ENCODE assay signal across 25 cellular contexts in genomic region chr10:75717126-75717916, GRCh38.
DNase-seq lines count a peak whose midpoint lies in the region; ATAC-seq, FAIRE-seq and TF ChIP-seq lines count a peak whose summit lies in the region.
"Had no signal": no experiment of that assay in that cellular context is flagged by ENCODE, and none has a peak within 500 bp of the region (broad histone marks: within the 10 kb centered on the region; RNA-seq: fewer than 3 reads in every experiment).

No MANE protein-coding gene starts in this region.

- no peak overlapping the region for H3K4me2 ChIP-seq in HepG2 (ENCODE audit: low read depth, low read length)

- peak; percentile 41; the same call in 1 of the 2 replicates for TF ChIP-seq RAD21 in HepG2 (CRISPR knock-in tag; IDR thresholded peaks at IDR 0.05)

- in situ Hi-C loops in brain microvascular endothelial cell (cut with HindIII; ENCODE audit: low pct_ligation_motif_present, low sequenced_read_pairs) (no loop called here), HepG2 (cut with HindIII; ENCODE audit: extremely low pct_ligation_motif_present, low pct_unique_long_range_greater_than_20kb) (no loop called here)

- BruUV-seq in HepG2 (replicated peaks; lab: Mats Ljungman, UMichigan) = no TSS peak

- no peaks in the 10 kb centered on the region for H4K20me1 ChIP-seq in HepG2 (ENCODE audit: insufficient read depth, low read length)

- H3K4me1 ChIP-seq in HepG2 (ENCODE audit: insufficient read depth, low read length) = peaks cover 11% of the 10 kb centered on the region; the same call in 1 of the 2 replicates
- H3K4me1 ChIP-seq in colonic mucosa = no peaks in the 10 kb centered on the region
- H3K4me1 ChIP-seq: adrenal gland, BE2C, foreskin keratinocyte, SJCRH30 had no signal

- intact Hi-C loops in HepG2 (cut with micrococcal nuclease; ENCODE audit: unreplicated experiment) (no loop called here), colonic mucosa (cut with DNase I) (no loop called here)

- TF ChIP-seq POLR2A in HepG2 (IDR thresholded peaks at IDR 0.05; ENCODE audit: insufficient read depth in 1 of 2, low read depth in 2 of 2, low read length in 2 of 2) = no peak

- no peak overlapping the region for H3K4me3 ChIP-seq in brain microvascular endothelial cell (ENCODE audit: low read depth, low read length)
- no peak overlapping the region for H3K4me3 ChIP-seq in HepG2 (replicated peaks in 1 of 3; ENCODE audit: insufficient read depth in 1 of 3, low read depth in 2 of 3, low read length in 3 of 3)
- H3K4me3 ChIP-seq in colonic mucosa = no peak overlapping the region
- H3K4me3 ChIP-seq: adrenal gland, SJCRH30, thoracic aorta had no signal

- no peak for FAIRE-seq in HepG2 (lab: Jason Lieb, UNC)
- FAIRE-seq: GM12891 had no signal

- H3K9ac ChIP-seq in HepG2 (ENCODE audit: insufficient read depth, low read depth, low read length) (no peak overlapping the region), colonic mucosa (ENCODE audit: low read depth in 2 of 2, low read length in 2 of 2) (no peak overlapping the region)

- H3K36me3 ChIP-seq in brain microvascular endothelial cell (replicated peaks) = no peaks in the 10 kb centered on the region
- H3K36me3 ChIP-seq in HepG2 (replicated peaks in 1 of 2; ENCODE audit: control insufficient read depth in 1 of 2, insufficient read depth in 2 of 2, low read length in 2 of 2) = no peaks in the 10 kb centered on the region
- H3K36me3 ChIP-seq in colonic mucosa = no peaks in the 10 kb centered on the region
- H3K36me3 ChIP-seq: adrenal gland, BE2C, SJCRH30, thoracic aorta had no signal

- CTCF ChIA-PET in HepG2 (lab: Yijun Ruan, JAX; ENCODE audit: low intra/inter-chr PET ratio, low total read pairs) = no interaction called here

- WGBS in HepG2 (ENCODE audit: low lambda C conversion rate) = 98% methylated on average over 8 of the region's 10 CpGs

- H3K27ac ChIP-seq in brain microvascular endothelial cell (no peak overlapping the region), HepG2 (ENCODE audit: extremely low read length, insufficient read depth, low read length) (no peak overlapping the region), colonic mucosa (no peak overlapping the region)
- H3K27ac ChIP-seq: adrenal gland, foreskin keratinocyte, SJCRH30, thoracic aorta had no signal

- POLR2A ChIA-PET in HepG2 (lab: Yijun Ruan, JAX) = interaction anchor here (0.9 kb wide), 1 partner anchor 72 kb away, joined by 3 read pairs; no protein-coding TSS in a partner anchor

- TF ChIP-seq EP300 in HepG2 (IDR thresholded peaks at IDR 0.05; ENCODE audit: low read depth in 2 of 2, low read length in 2 of 2) (no peak), HepG2 (CRISPR knock-in tag; IDR thresholded peaks at IDR 0.05; ENCODE audit: borderline replicate concordance) (no peak)

- H3K79me2 ChIP-seq in HepG2 (ENCODE audit: insufficient read depth, low read length) = no peaks in the 10 kb centered on the region

- DNase-seq in EH (ENCODE audit: low read depth) (peak; percentile 1), M059J (ENCODE audit: low read depth) (peak; percentile 32), brain microvascular endothelial cell (no peak), HepG2 (ENCODE audit: low spot score) (peak; percentile 20), 8988T (no peak), colonic mucosa (no peak)
- DNase-seq: activated CD4-positive, alpha-beta T cell treated with anti-CD3 and anti-CD28 coated beads for 36 hours; activated CD8-positive, alpha-beta memory T cell treated with anti-CD3 and anti-CD28 coated beads, Interleukin-2, amount 10 ng/mL, durations not matched to agents 7 days and 5 days; adrenal gland; BE2C; Calu3; cerebellar nuclear complex; effector memory CD8-positive, alpha-beta T cell; foreskin keratinocyte; GF-D8; HFFc6; Kasumi-1; NCI-H1417 treated with DMSO at 0.1 percent for 48 hours; NCI-H446; SJCRH30; stimulated activated CD4-positive, alpha-beta T cell treated with anti-CD3 and anti-CD28 coated beads, Interleukin-12 subunit alpha, Interleukin-12 subunit beta, amount 100 ng/mL, for 4 hours had no signal

- no peaks in the 10 kb centered on the region for H3K9me3 ChIP-seq in HepG2 (ENCODE audit: low read length)
- no peaks in the 10 kb centered on the region for H3K9me3 ChIP-seq in colonic mucosa
- H3K9me3 ChIP-seq: adrenal gland, BE2C, SJCRH30, thoracic aorta had no signal

- H3K27me3 ChIP-seq in brain microvascular endothelial cell (replicated peaks) (no peaks in the 10 kb centered on the region), HepG2 (ENCODE audit: control insufficient read depth in 1 of 2, insufficient read depth in 2 of 2, low read length in 2 of 2) (no peaks in the 10 kb centered on the region), colonic mucosa (no peaks in the 10 kb centered on the region)
- H3K27me3 ChIP-seq: adrenal gland, BE2C, SJCRH30 had no signal

- TF ChIP-seq CTCF in brain microvascular endothelial cell (IDR thresholded peaks at IDR 0.05; ENCODE audit: low read depth, low read length, missing control alignments) = peak; percentile 17
- TF ChIP-seq CTCF in HepG2 (CRISPR knock-in tag; IDR thresholded peaks at IDR 0.05) = peak; percentile 55
- no peak for TF ChIP-seq CTCF in colonic mucosa (IDR thresholded peaks at IDR 0.05)

- no peak overlapping the region for H2AFZ ChIP-seq in HepG2 (ENCODE audit: low read length)

- ATAC-seq in HepG2 (peak; percentile 68), HG03175 (IDR thresholded peaks at IDR 0.05; ENCODE audit: unreplicated experiment) (no peak), HG02840 (IDR thresholded peaks at IDR 0.05; ENCODE audit: low FRiP score, unreplicated experiment) (no peak)
- ATAC-seq: activated CD4-positive, alpha-beta T cell treated with anti-CD3 and anti-CD28 coated beads for 36 hours; activated CD8-positive, alpha-beta memory T cell treated with anti-CD3 and anti-CD28 coated beads, Interleukin-2, amount 10 ng/mL, durations not matched to agents 7 days and 5 days; effector memory CD8-positive, alpha-beta T cell; foreskin keratinocyte had no signal

TF ChIP-seq in HepG2, 621 proteins besides CTCF, POLR2A, EP300 and RAD21:
- TF ChIP-seq SMC3 (IDR thresholded peaks at IDR 0.05; ENCODE audit: low read length) = peak; percentile 76
- TF ChIP-seq U2AF2 (IDR thresholded peaks at IDR 0.05; ENCODE audit: low read depth, low read length) = no peak
- peak; percentile 76 for TF ChIP-seq STAG1 (CRISPR knock-in tag; IDR thresholded peaks at IDR 0.05)
TF ChIP-seq in HepG2: peak in this region for 2.

Comparison
In these comparisons a context has a peak if more than half of its experiments do, and no peak if none do; other contexts are left out.
1. DNase-seq: peak in EH (single experiment), M059J (single experiment) and HepG2 (single experiment); none in brain microvascular endothelial cell (single experiment), 8988T (single experiment) and colonic mucosa (single experiment).